9 cellular contexts compared by ENCODE assay signal in genomic region chr2:229416116-229416694, GRCh38.
DNase-seq lines count a peak whose midpoint lies in the region; ATAC-seq and TF ChIP-seq lines count a peak whose summit lies in the region.
"Had no signal": no experiment of that assay in that cellular context is flagged by ENCODE, and none has a peak within 500 bp of the region (broad histone marks: within the 10 kb centered on the region; RNA-seq: fewer than 3 reads in every experiment).

No MANE protein-coding gene starts in this region.

- H3K4me3 ChIP-seq in adrenal gland: no peak overlapping the region
- H3K4me3 ChIP-seq in sigmoid colon: no peak overlapping the region

- H3K36me3 Mint-ChIP-seq in T-helper 2 cell treated with Interferon-gamma antibody and Interleukin-4, amounts not matched to agents 5 μg/mL and 100 μg/mL, for 36 hours (ENCODE audit: low read depth): no peaks in the 10 kb centered on the region
- H3K36me3 Mint-ChIP-seq in stimulated activated effector memory CD8-positive, alpha-beta T cell treated with anti-CD3 and anti-CD28 coated beads, Interleukin-12 subunit alpha, Interleukin-12 subunit beta, amount 100 ng/mL, for 72 hours: no peaks in the 10 kb centered on the region

- TF ChIP-seq CTCF in adrenal gland (IDR thresholded peaks at IDR 0.05): no peak
- TF ChIP-seq CTCF in sigmoid colon (IDR thresholded peaks at IDR 0.05): no peak

- H3K9me3 Mint-ChIP-seq in T-helper 2 cell treated with Interferon-gamma antibody and Interleukin-4, amounts not matched to agents 5 μg/mL and 100 μg/mL, for 36 hours: no peaks in the 10 kb centered on the region
- H3K9me3 Mint-ChIP-seq in stimulated activated effector memory CD8-positive, alpha-beta T cell treated with anti-CD3 and anti-CD28 coated beads, Interleukin-12 subunit alpha, Interleukin-12 subunit beta, amount 100 ng/mL, for 72 hours: peaks cover 3% of the 10 kb centered on the region

- no peaks in the 10 kb centered on the region for H3K36me3 ChIP-seq in adrenal gland (replicated peaks in 1 of 2)
- no peaks in the 10 kb centered on the region for H3K36me3 ChIP-seq in sigmoid colon

- peak; percentile 73 for DNase-seq in EL
- peak; percentile 29 to 81 (median 65) for DNase-seq in adrenal gland
- peak; percentile 80 for DNase-seq in left cardiac atrium
- DNase-seq in sigmoid colon: peak; percentile 94
- DNase-seq in T-helper 2 cell treated with Interferon-gamma antibody and Interleukin-4, amounts not matched to agents 5 μg/mL and 100 μg/mL, for 36 hours (ENCODE audit: low spot score): no peak
- DNase-seq in stimulated activated effector memory CD8-positive, alpha-beta T cell treated with anti-CD3 and anti-CD28 coated beads, Interleukin-12 subunit alpha, Interleukin-12 subunit beta, amount 100 ng/mL, for 72 hours (ENCODE audit: low spot score in 2 of 2): no peak
- no peak for DNase-seq in superior temporal gyrus (ENCODE audit: extremely low spot score)
- DNase-seq: activated CD4-positive, alpha-beta T cell treated with anti-CD3 and anti-CD28 coated beads for 48 hours had no signal

- intact Hi-C loops in adrenal gland (cut with DNase I): no loop called here
- intact Hi-C loops in left cardiac atrium (cut with DNase I): no loop called here
- intact Hi-C loops in sigmoid colon (cut with DNase I): loop anchor here (10.0 kb wide), 1 partner anchor 141 kb away; the partner anchor contains the start of gene PID1

- H3K27ac ChIP-seq in adrenal gland (peak overlapping the region in 4 of 5 donors; percentile 2 to 82 (median 63)), sigmoid colon (peak overlapping the region; percentile 54 to 76 (median 66))

- no peak overlapping the region for H3K27ac Mint-ChIP-seq in T-helper 2 cell treated with Interferon-gamma antibody and Interleukin-4, amounts not matched to agents 5 μg/mL and 100 μg/mL, for 36 hours
- H3K27ac Mint-ChIP-seq in stimulated activated effector memory CD8-positive, alpha-beta T cell treated with anti-CD3 and anti-CD28 coated beads, Interleukin-12 subunit alpha, Interleukin-12 subunit beta, amount 100 ng/mL, for 72 hours: no peak overlapping the region

- no peaks in the 10 kb centered on the region for H3K9me3 ChIP-seq in adrenal gland (replicated peaks in 1 of 3)
- no peaks in the 10 kb centered on the region for H3K9me3 ChIP-seq in sigmoid colon

- H3K4me1 Mint-ChIP-seq in T-helper 2 cell treated with Interferon-gamma antibody and Interleukin-4, amounts not matched to agents 5 μg/mL and 100 μg/mL, for 36 hours (ENCODE audit: low read depth): no peaks in the 10 kb centered on the region
- no peaks in the 10 kb centered on the region for H3K4me1 Mint-ChIP-seq in stimulated activated effector memory CD8-positive, alpha-beta T cell treated with anti-CD3 and anti-CD28 coated beads, Interleukin-12 subunit alpha, Interleukin-12 subunit beta, amount 100 ng/mL, for 72 hours

- ATAC-seq in left cardiac atrium (peak; percentile 94 to 95), GM19035 (IDR thresholded peaks at IDR 0.05; ENCODE audit: unreplicated experiment) (no peak)
- ATAC-seq in stimulated activated effector memory CD8-positive, alpha-beta T cell treated with anti-CD3 and anti-CD28 coated beads, Interleukin-12 subunit alpha, Interleukin-12 subunit beta, amount 100 ng/mL, for 72 hours: no peak

- WGBS in adrenal gland, 4 donors: 42 to 67% (median 50%) methylated on average over 5 of the region's 5 CpGs
- WGBS in sigmoid colon, 2 donors: 41 to 62% methylated on average over 5 of the region's 5 CpGs

- peaks cover 10 to 22% of the 10 kb centered on the region in 2 donors for H3K4me1 ChIP-seq in adrenal gland (replicated peaks in 1 of 2)
- peaks cover 0 to 9% (median 7%) of the 10 kb centered on the region in 4 donors for H3K4me1 ChIP-seq in sigmoid colon

- H3K27me3 ChIP-seq in adrenal gland: no peaks in the 10 kb centered on the region
- H3K27me3 ChIP-seq in sigmoid colon: no peaks in the 10 kb centered on the region

- TF ChIP-seq POLR2A in adrenal gland (IDR thresholded peaks at IDR 0.05) (peak in 1 of 2 donors; percentile 11), sigmoid colon (IDR thresholded peaks at IDR 0.05) (no peak)

- no peaks in the 10 kb centered on the region for H3K27me3 Mint-ChIP-seq in T-helper 2 cell treated with Interferon-gamma antibody and Interleukin-4, amounts not matched to agents 5 μg/mL and 100 μg/mL, for 36 hours (ENCODE audit: low read depth)

- no peak for TF ChIP-seq EP300 in sigmoid colon (IDR thresholded peaks at IDR 0.05)

- H3K4me3 Mint-ChIP-seq in T-helper 2 cell treated with Interferon-gamma antibody and Interleukin-4, amounts not matched to agents 5 μg/mL and 100 μg/mL, for 36 hours: no peak overlapping the region
- H3K4me3 Mint-ChIP-seq in stimulated activated effector memory CD8-positive, alpha-beta T cell treated with anti-CD3 and anti-CD28 coated beads, Interleukin-12 subunit alpha, Interleukin-12 subunit beta, amount 100 ng/mL, for 72 hours: no peak overlapping the region

Comparison
In these comparisons a context has a peak if more than half of its experiments do, and no peak if none do; other contexts are left out.
1. DNase-seq: peak in EL (single experiment), adrenal gland (7 of 7), left cardiac atrium (single experiment) and sigmoid colon (single experiment); none in T-helper 2 cell treated with Interferon-gamma antibody and Interleukin-4, amounts not matched to agents 5 μg/mL and 100 μg/mL, for 36 hours (single experiment), stimulated activated effector memory CD8-positive, alpha-beta T cell treated with anti-CD3 and anti-CD28 coated beads, Interleukin-12 subunit alpha, Interleukin-12 subunit beta, amount 100 ng/mL, for 72 hours (0 of 2) and superior temporal gyrus (single experiment).
2. ATAC-seq: peak in left cardiac atrium (2 of 2); none in GM19035 (single experiment) and stimulated activated effector memory CD8-positive, alpha-beta T cell treated with anti-CD3 and anti-CD28 coated beads, Interleukin-12 subunit alpha, Interleukin-12 subunit beta, amount 100 ng/mL, for 72 hours (single experiment).